13 cellular contexts compared by ENCODE assay signal in genomic region chr16:56263711-56264608, GRCh38.
DNase-seq lines count a peak whose midpoint lies in the region; ATAC-seq and TF ChIP-seq lines count a peak whose summit lies in the region.
"Had no signal": no experiment of that assay in that cellular context is flagged by ENCODE, and none has a peak within 500 bp of the region (broad histone marks: within the 10 kb centered on the region; RNA-seq: fewer than 3 reads in every experiment).

No MANE protein-coding gene starts in this region.

- H3K23ac ChIP-seq in mesendoderm (ENCODE audit: low read length) = no peak overlapping the region

- no peak overlapping the region for H3K4me3 ChIP-seq in mesendoderm (ENCODE audit: low read length)
- no peak overlapping the region for H3K4me3 ChIP-seq in transverse colon
- H3K4me3 ChIP-seq: ovary had no signal

- intact Hi-C loops in transverse colon (cut with DNase I; ENCODE audit: low total_unique reads) = no loop called here

- no CpG with 5 or more reads among the region's 11 CpGs for WGBS in mesendoderm (ENCODE audit: extremely low coverage, insufficient coverage, low lambda C conversion rate)
- WGBS in transverse colon (ENCODE audit: low coverage in 1 of 2), 2 donors = 58 to 60% methylated on average over 1 to 11 of the region's 11 CpGs

- no peaks in the 10 kb centered on the region for H3K27me3 Mint-ChIP-seq in central memory CD8-positive, alpha-beta T cell

- H3K36me3 Mint-ChIP-seq in central memory CD8-positive, alpha-beta T cell (ENCODE audit: insufficient read depth) = peaks cover 8% of the 10 kb centered on the region

- no peak overlapping the region for H3K4me2 ChIP-seq in mesendoderm (ENCODE audit: low read length)

- no peaks in the 10 kb centered on the region for H3K27me3 ChIP-seq in mesendoderm (ENCODE audit: insufficient read depth, low read length, poor library complexity)
- H3K27me3 ChIP-seq in transverse colon = no peaks in the 10 kb centered on the region
- H3K27me3 ChIP-seq: ovary had no signal

- H3K9ac ChIP-seq in mesendoderm (ENCODE audit: low read length) = no peak overlapping the region

- H2BK15ac ChIP-seq in mesendoderm (replicated peaks; ENCODE audit: low read depth) = no peak overlapping the region

- no peaks in the 10 kb centered on the region for H3K9me3 ChIP-seq in transverse colon
- H3K9me3 ChIP-seq: ovary had no signal

- H3K4me1 ChIP-seq in mesendoderm (ENCODE audit: control insufficient read depth, low read depth, low read length) (no peaks in the 10 kb centered on the region), transverse colon (peaks cover 0 to 35% (median 9%) of the 10 kb centered on the region in 4 donors)

- no peak overlapping the region for H3K4me3 Mint-ChIP-seq in central memory CD8-positive, alpha-beta T cell
- H3K4me3 Mint-ChIP-seq: endodermal cell had no signal

- H3K4me1 Mint-ChIP-seq in central memory CD8-positive, alpha-beta T cell = peaks cover 80% of the 10 kb centered on the region

- no peak overlapping the region for H2BK120ac ChIP-seq in mesendoderm (ENCODE audit: low read depth, low read length)

- H2AK5ac ChIP-seq in mesendoderm (ENCODE audit: low read length) = no peak overlapping the region

- no peak for TF ChIP-seq CTCF in transverse colon (IDR thresholded peaks at IDR 0.05)

- H3K36me3 ChIP-seq in mesendoderm (ENCODE audit: control insufficient read depth, insufficient read depth, low read length) (no peaks in the 10 kb centered on the region), transverse colon (no peaks in the 10 kb centered on the region)
- H3K36me3 ChIP-seq: ovary had no signal

- no peak overlapping the region for H4K5ac ChIP-seq in mesendoderm (ENCODE audit: low read length)

- H3K18ac ChIP-seq in mesendoderm (ENCODE audit: low read length) = no peak overlapping the region

- no peak overlapping the region for H2BK5ac ChIP-seq in mesendoderm (ENCODE audit: low read length)

- ATAC-seq in central memory CD8-positive, alpha-beta T cell (replicated peaks; ENCODE audit: extremely low read depth, poor library complexity, severe bottlenecking) = no peak
- ATAC-seq in HG02870 (IDR thresholded peaks at IDR 0.05; ENCODE audit: unreplicated experiment) = no peak

- peak overlapping the region; percentile 96 for H3K27ac Mint-ChIP-seq in central memory CD8-positive, alpha-beta T cell (ENCODE audit: low read depth)
- H3K27ac Mint-ChIP-seq: endodermal cell had no signal

- TF ChIP-seq EP300 in transverse colon (IDR thresholded peaks at IDR 0.05; ENCODE audit: low read depth) = no peak

- H3K4ac ChIP-seq in mesendoderm (ENCODE audit: low read depth, low read length) = no peak overlapping the region

- H3K56ac ChIP-seq in mesendoderm (ENCODE audit: low read length) = no peak overlapping the region

- H4K8ac ChIP-seq in mesendoderm (ENCODE audit: low read depth, low read length) = no peak overlapping the region

- TF ChIP-seq POLR2A in transverse colon (IDR thresholded peaks at IDR 0.05) = no peak

- DNase-seq in SHP77 (lab: John Stamatoyannopoulos, UW) (peak; percentile 12 to 19), SHP77 treated with DMSO at 0.1 percent for 48 hours (lab: John Stamatoyannopoulos, UW) (no peak), mesendoderm (peak; percentile 41), transverse colon (no peak), NCI-H2029 (lab: John Stamatoyannopoulos, UW) (no peak), HK-2 (ENCODE audit: unreplicated experiment) (no peak)
- no peak for DNase-seq in central memory CD8-positive, alpha-beta T cell (ENCODE audit: low spot score in 2 of 2)
- DNase-seq: activated naive CD4-positive, alpha-beta T cell; endodermal cell; GF-D8; NCI-H1105; ovary had no signal

- H3K79me2 ChIP-seq in mesendoderm (ENCODE audit: control insufficient read depth, insufficient read depth, low read length) = no peaks in the 10 kb centered on the region

- H3K79me1 ChIP-seq in mesendoderm (ENCODE audit: low read length) = no peaks in the 10 kb centered on the region

- in situ Hi-C loops in transverse colon (cut with MboI; ENCODE audit: low pct_ligation_motif_present in 1 of 4, low pct_unique_long_range_greater_than_20kb in 1 of 4, low sequenced_read_pairs in 3 of 4) = no loop called here

- H3K9me3 Mint-ChIP-seq in central memory CD8-positive, alpha-beta T cell = no peaks in the 10 kb centered on the region
- H3K9me3 Mint-ChIP-seq: endodermal cell had no signal

- H3K27ac ChIP-seq in mesendoderm (ENCODE audit: low read depth, low read length) (no peak overlapping the region), transverse colon (peak overlapping the region; percentile 46 to 89 (median 81))
- H3K27ac ChIP-seq: ovary had no signal

Comparison
In these comparisons a context has a peak if more than half of its experiments do, and no peak if none do; other contexts are left out.
1. DNase-seq: peak in SHP77 (2 of 2) and mesendoderm (single experiment); none in SHP77 treated with DMSO at 0.1 percent for 48 hours (single experiment), central memory CD8-positive, alpha-beta T cell (0 of 2), transverse colon (single experiment), NCI-H2029 (single experiment) and HK-2 (single experiment).